Comparison of ENCODE assay signal across 11 cellular contexts in the genomic region with DNA sequence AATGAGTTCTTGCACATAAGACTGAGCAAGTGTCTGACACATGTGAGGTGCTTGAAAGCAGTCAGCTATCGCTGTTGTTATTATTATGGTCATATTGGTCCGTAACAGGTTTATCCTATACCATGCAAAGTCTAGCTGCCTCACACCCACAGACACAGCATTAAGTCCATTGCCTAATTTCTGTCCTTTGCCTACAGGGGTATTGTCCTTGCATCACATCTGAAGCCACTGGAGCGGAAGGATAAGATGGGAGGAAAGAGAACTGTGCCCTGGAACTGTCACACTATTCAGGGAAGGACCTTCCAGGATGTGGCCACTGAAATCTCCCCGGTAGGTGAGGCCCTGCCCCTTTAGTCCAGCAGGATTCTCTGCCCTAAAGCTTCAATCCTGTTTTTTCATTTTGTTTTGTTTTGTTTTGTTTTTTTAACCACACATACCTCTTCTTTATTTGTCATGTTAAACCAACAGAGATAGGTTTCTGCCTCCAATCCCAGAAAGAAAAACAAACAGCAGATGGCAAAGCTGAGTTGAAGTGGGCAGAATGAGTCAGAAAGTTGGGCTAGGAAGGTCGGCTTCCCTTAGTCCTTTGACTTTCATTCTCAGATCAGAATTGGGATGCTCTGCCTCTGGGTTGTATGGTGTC. TPM values are rescaled to one million over a fixed set of nuclear protein-coding genes. Genes with fewer than 3 reads are reported as not detected.
A peak's percentile ranks its signal among the peaks of the same experiment; 100 is the strongest.
DNase-seq lines count a peak whose midpoint lies in the region; ATAC-seq and TF ChIP-seq lines count a peak whose summit lies in the region.
"Had no signal": no experiment of that assay in that cellular context is flagged by ENCODE, and none has a peak within 500 bp of the region (broad histone marks: within the 10 kb centered on the region; RNA-seq: fewer than 3 reads in every experiment).

No MANE protein-coding gene starts in this region.

- H3K9me3 ChIP-seq in AG04450 (ENCODE audit: control insufficient read depth, insufficient read depth, low read length) (peaks cover 3% of the 10 kb centered on the region; the same call in 1 of the 2 replicates), T-helper 17 cell (ENCODE audit: control insufficient read depth, low read length, poor library complexity, severe bottlenecking) (no peaks in the 10 kb centered on the region)
- H3K9me3 ChIP-seq: Peyer's patch had no signal

- H3K4me3 ChIP-seq in AG04450 (ENCODE audit: low read depth, low read length) (peak overlapping the region; percentile 5; the same call in 1 of the 2 replicates), foreskin fibroblast (ENCODE audit: low read depth in 1 of 2, low read length in 2 of 2) (no peak overlapping the region)
- H3K4me3 ChIP-seq: Peyer's patch had no signal

- TF ChIP-seq CTCF in AG04450 (IDR thresholded peaks at IDR 0.05; ENCODE audit: low read depth, low read length) (peak; percentile 21; the same call in 1 of the 2 replicates), foreskin fibroblast (IDR thresholded peaks at IDR 0.05; ENCODE audit: low read depth, low read length) (peak; percentile 14)

- H3K27me3 Mint-ChIP-seq in T-helper 17 cell, result peaks cover 20% of the 10 kb centered on the region

- H3K27me3 ChIP-seq in AG04450 (ENCODE audit: control insufficient read depth, insufficient read depth, low read length), result no peaks in the 10 kb centered on the region
- H3K27me3 ChIP-seq: Peyer's patch had no signal

- peak overlapping the region; percentile 19 for H3K4me3 Mint-ChIP-seq in T-helper 17 cell

- DNase-seq in AG04450 (ENCODE audit: low read depth, low spot score) (peak; percentile 56), HCEC 1CT (peak; percentile 68), T-helper 17 cell (no peak), foreskin fibroblast (peak; percentile 75 to 87), left colon (no peak), COLO829 (ENCODE audit: low spot score) (no peak), NCI-H526 (lab: John Stamatoyannopoulos, UW) (no peak)
- DNase-seq: stimulated activated naive CD4-positive, alpha-beta T cell had no signal

- no peak overlapping the region for H3K27ac Mint-ChIP-seq in T-helper 17 cell

- peaks cover 3% of the 10 kb centered on the region for H3K36me3 Mint-ChIP-seq in T-helper 17 cell (ENCODE audit: low read depth)

- peaks cover 14% of the 10 kb centered on the region for H3K4me1 Mint-ChIP-seq in T-helper 17 cell

- ATAC-seq in T-helper 17 cell (no peak), left colon (no peak), GM18867 (IDR thresholded peaks at IDR 0.05; ENCODE audit: unreplicated experiment) (no peak)

- H3K27ac ChIP-seq in AG04450 (ENCODE audit: low read depth, low read length), result peak overlapping the region; percentile 43
- H3K27ac ChIP-seq: Peyer's patch had no signal

- intact Hi-C loops in left colon (cut with DNase I, micrococcal nuclease), result no loop called here

- CTCF ChIA-PET in AG04450 (lab: Charles Lee), result interaction anchor here (1.1 to 8.0 kb wide), 6 partner anchors 9 to 198 kb away, joined by 3 to 50 read pairs (median 4); no protein-coding TSS in a partner anchor

- POLR2A ChIA-PET in AG04450 (lab: Yijun Ruan, JAX), result interaction anchor here (0.6 to 1.0 kb wide), 2 partner anchors 49 to 247 kb away, joined by 4 to 12 read pairs; a partner anchor contains a TSS

RNA-seq across cellular contexts. Expression of a gene that starts 2.2 kb away (rescaled TPM):
- polyA plus RNA-seq in AG04450 (2011; rRNA removed), result 123 and 147 TPM in 2 replicates
- polyA minus RNA-seq in AG04450 (2011; rRNA and poly(A)+ RNA removed), result 175 and 196 TPM in 2 replicates
- total RNA-seq in T-helper 17 cell, result 100 to 1,000 TPM; 109 to 133 TPM
- total RNA-seq in left colon, result 10 to 100 TPM; 72.6 to 77.5 TPM

RNA-seq across cellular contexts. Expression of a gene that starts 13.9 kb away (rescaled TPM):
- 0.40 and 0.46 TPM in 2 replicates for polyA plus RNA-seq in AG04450 (2011; rRNA removed)
- polyA minus RNA-seq in AG04450 (2011; rRNA and poly(A)+ RNA removed), result 0.61 TPM in 1 of 2 replicates, not detected in the other
- total RNA-seq in T-helper 17 cell (under 1 TPM in 1 of 2 donors, not detected in 1; 0.18 TPM), left colon (under 1 TPM; 0.11 to 0.37 TPM)
- total RNA-seq: Peyer's patch had no signal

RNA-seq across cellular contexts. Expression of a gene that starts 46.1 kb away (rescaled TPM):
- 2.4 and 2.6 TPM in 2 replicates for polyA plus RNA-seq in AG04450 (2011; rRNA removed)
- polyA minus RNA-seq in AG04450 (2011; rRNA and poly(A)+ RNA removed), result 9.5 and 13.3 TPM in 2 replicates
- under 1 TPM in 1 of 2 donors, not detected in 1; 0.08 TPM for total RNA-seq in T-helper 17 cell
- 1 to 10 TPM; 3.0 to 8.8 TPM for total RNA-seq in left colon

RNA-seq across cellular contexts. Expression of a gene that starts 53.8 kb away (rescaled TPM):
- polyA plus RNA-seq in AG04450 (2011; rRNA removed), result not detected in 2 replicates
- polyA minus RNA-seq in AG04450 (2011; rRNA and poly(A)+ RNA removed), result not detected in 2 replicates
- not detected for total RNA-seq in T-helper 17 cell
- total RNA-seq in left colon, result 1 to 10 TPM in 1 of 2 donors, not detected in 1; 1.3 TPM
- total RNA-seq: Peyer's patch, pulmonary artery endothelial cell had no signal

Comparison
In these comparisons a context has a peak if more than half of its experiments do, and no peak if none do; other contexts are left out.
1. DNase-seq: peak in AG04450 (single experiment), HCEC 1CT (single experiment) and foreskin fibroblast (2 of 2); none in T-helper 17 cell (0 of 3), left colon (0 of 2), COLO829 (single experiment) and NCI-H526 (0 of 2).